ENCODE assay signal across 14 cellular contexts in genomic region chr1:11927866-11928592, GRCh38. TPM values are rescaled to one million over a fixed set of nuclear protein-coding genes. Genes with fewer than 3 reads are reported as not detected.
DNase-seq lines count a peak whose midpoint lies in the region; ATAC-seq and TF ChIP-seq lines count a peak whose summit lies in the region.
"Had no signal": no experiment of that assay in that cellular context is flagged by ENCODE, and none has a peak within 500 bp of the region (broad histone marks: within the 10 kb centered on the region; RNA-seq: fewer than 3 reads in every experiment).

No MANE protein-coding gene starts in this region.

- H3K4me3 ChIP-seq in ACC112 (ENCODE audit: low read depth, low read length) (no peak overlapping the region), HEK293 (ENCODE audit: low read depth, low read length) (no peak overlapping the region), right lobe of liver (no peak overlapping the region), upper lobe of left lung (no peak overlapping the region)

- POLR2A ChIA-PET in HEK293 (lab: Yijun Ruan, JAX), result interaction anchor here (2.9 kb wide), 1 partner anchor 19 kb away, joined by 23 read pairs; no protein-coding TSS in a partner anchor
- POLR2A ChIA-PET in activated B cell treated with CpG ODN at 0.5 μM for 24 hours (lab: Charles Lee), result interaction anchor here (0.6 to 10.6 kb wide), 2 partner anchors 19 to 225 kb away, joined by 4 to 184 read pairs; no protein-coding TSS in a partner anchor

- no peak for TF ChIP-seq EP300 in upper lobe of left lung (IDR thresholded peaks at IDR 0.05)

- H3K9me3 ChIP-seq in HEK293 (ENCODE audit: control insufficient read depth, insufficient read depth, low read depth, low read length), result no peaks in the 10 kb centered on the region
- H3K9me3 ChIP-seq in right lobe of liver, result no peaks in the 10 kb centered on the region
- H3K9me3 ChIP-seq in upper lobe of left lung, result no peaks in the 10 kb centered on the region
- H3K9me3 ChIP-seq: BE2C had no signal

- H3K27me3 ChIP-seq in ACC112 (ENCODE audit: insufficient read depth, low read length) (no peaks in the 10 kb centered on the region), right lobe of liver (no peaks in the 10 kb centered on the region), upper lobe of left lung (no peaks in the 10 kb centered on the region)
- H3K27me3 ChIP-seq: BE2C had no signal

- ATAC-seq in activated B cell treated with CpG ODN at 0.5 μM for 24 hours (ENCODE audit: low read depth), result no peak
- ATAC-seq in right lobe of liver, result peak; percentile 10 to 46 (median 27)
- ATAC-seq in upper lobe of left lung (ENCODE audit: low FRiP score in 2 of 2), result no peak
- no peak for ATAC-seq in stimulated activated naive CD8-positive, alpha-beta T cell treated with anti-CD3 and anti-CD28 coated beads, Interleukin-15, amount 100 ng/mL, for 72 hours

- H3K4me1 ChIP-seq in ACC112 (ENCODE audit: control insufficient read depth, insufficient read depth, low read length, unreplicated experiment) (peaks cover 36% of the 10 kb centered on the region), HEK293 (ENCODE audit: control insufficient read depth, insufficient read depth, low read length) (peaks cover 4% of the 10 kb centered on the region), right lobe of liver (peaks cover 0 to 67% (median 30%) of the 10 kb centered on the region in 4 donors), upper lobe of left lung (peaks cover 49 to 57% (median 54%) of the 10 kb centered on the region in 4 donors)
- H3K4me1 ChIP-seq: BE2C had no signal

- TF ChIP-seq CTCF in HEK293 (tag by site-specific recombination; IDR thresholded peaks at IDR 0.05), result no peak
- no peak for TF ChIP-seq CTCF in activated B cell treated with CpG ODN at 0.5 μM for 24 hours (IDR thresholded peaks at IDR 0.05)
- TF ChIP-seq CTCF in right lobe of liver (IDR thresholded peaks at IDR 0.05), result no peak
- no peak for TF ChIP-seq CTCF in upper lobe of left lung (IDR thresholded peaks at IDR 0.05)

- no peaks in the 10 kb centered on the region for H3K36me3 ChIP-seq in ACC112 (ENCODE audit: insufficient read depth, low read length)
- peaks cover 10 to 15% of the 10 kb centered on the region in 2 experiments; a peak in 2 of 3 replicates for H3K36me3 ChIP-seq in HEK293 (ENCODE audit: control insufficient read depth in 2 of 2, insufficient read depth in 1 of 2, low read length in 2 of 2)
- peaks cover 0 to 4% (median 2%) of the 10 kb centered on the region in 4 donors for H3K36me3 ChIP-seq in right lobe of liver
- peaks cover 0 to 8% (median 5%) of the 10 kb centered on the region in 4 donors for H3K36me3 ChIP-seq in upper lobe of left lung

- no peaks in the 10 kb centered on the region for H3K27me3 Mint-ChIP-seq in activated B cell treated with CpG ODN at 0.5 μM for 24 hours
- H3K27me3 Mint-ChIP-seq in stimulated activated naive CD8-positive, alpha-beta T cell treated with anti-CD3 and anti-CD28 coated beads, Interleukin-15, amount 100 ng/mL, for 72 hours, result no peaks in the 10 kb centered on the region

- CTCF ChIA-PET in HEK293 (lab: Yijun Ruan, JAX) (no interaction called here), activated B cell treated with CpG ODN at 0.5 μM for 24 hours (lab: Charles Lee) (no interaction called here)

- no peak for TF ChIP-seq POLR2A in right lobe of liver (IDR thresholded peaks at IDR 0.05)
- TF ChIP-seq POLR2A in upper lobe of left lung (IDR thresholded peaks at IDR 0.05), result no peak

- H3K4me1 Mint-ChIP-seq in activated B cell treated with CpG ODN at 0.5 μM for 24 hours, result peaks cover 32% of the 10 kb centered on the region
- peaks cover 34% of the 10 kb centered on the region for H3K4me1 Mint-ChIP-seq in stimulated activated naive CD8-positive, alpha-beta T cell treated with anti-CD3 and anti-CD28 coated beads, Interleukin-15, amount 100 ng/mL, for 72 hours

- peaks cover 25% of the 10 kb centered on the region for H3K79me2 ChIP-seq in ACC112 (ENCODE audit: control insufficient read depth, insufficient read depth, low read length, unreplicated experiment)

- no peak overlapping the region for H3K27ac Mint-ChIP-seq in activated B cell treated with CpG ODN at 0.5 μM for 24 hours
- H3K27ac Mint-ChIP-seq in stimulated activated naive CD8-positive, alpha-beta T cell treated with anti-CD3 and anti-CD28 coated beads, Interleukin-15, amount 100 ng/mL, for 72 hours, result no peak overlapping the region

- no peak overlapping the region for H3K27ac ChIP-seq in ACC112 (ENCODE audit: low read depth, low read length)
- H3K27ac ChIP-seq in HEK293 (ENCODE audit: extremely low read depth, low read depth, low read length), result no peak overlapping the region
- peak overlapping the region; percentile 27 to 76 (median 75) for H3K27ac ChIP-seq in right lobe of liver
- H3K27ac ChIP-seq in upper lobe of left lung, result no peak overlapping the region

- H3K4me3 Mint-ChIP-seq in activated B cell treated with CpG ODN at 0.5 μM for 24 hours, result peak overlapping the region; percentile 55
- H3K4me3 Mint-ChIP-seq in stimulated activated naive CD8-positive, alpha-beta T cell treated with anti-CD3 and anti-CD28 coated beads, Interleukin-15, amount 100 ng/mL, for 72 hours, result no peak overlapping the region

- WGBS in right lobe of liver (ENCODE audit: insufficient coverage, low coverage, low lambda C conversion rate, missing lambda C conversion rate), result 15% methylated on average over 5 of the region's 5 CpGs
- 51 to 55% methylated on average over 5 of the region's 5 CpGs for WGBS in upper lobe of left lung, 2 donors

- peak overlapping the region; percentile 83 for H2AFZ ChIP-seq in ACC112 (ENCODE audit: low read length, unreplicated experiment)

- no peaks in the 10 kb centered on the region for H3K9me3 Mint-ChIP-seq in activated B cell treated with CpG ODN at 0.5 μM for 24 hours
- H3K9me3 Mint-ChIP-seq in stimulated activated naive CD8-positive, alpha-beta T cell treated with anti-CD3 and anti-CD28 coated beads, Interleukin-15, amount 100 ng/mL, for 72 hours, result no peaks in the 10 kb centered on the region

- intact Hi-C loops in activated B cell treated with CpG ODN at 0.5 μM for 24 hours (cut with micrococcal nuclease), result no loop called here
- intact Hi-C loops in right lobe of liver (cut with DNase I), result no loop called here

- DNase-seq in activated B cell treated with CpG ODN at 0.5 μM for 24 hours (no peak), right lobe of liver (peak in 1 of 3 donors; percentile 78), HT-29 (ENCODE audit: low spot score) (no peak), NCI-H1930 (lab: John Stamatoyannopoulos, UW) (no peak), upper lobe of left lung (no peak)
- no peak for DNase-seq in stimulated activated naive CD8-positive, alpha-beta T cell treated with anti-CD3 and anti-CD28 coated beads, Interleukin-15, amount 100 ng/mL, for 72 hours
- DNase-seq: activated CD4-positive, alpha-beta T cell treated with anti-CD3 and anti-CD28 coated beads for 4 hours; activated gamma-delta T cell; BE2C; Kasumi-1; kidney; NCI-H2171 had no signal

- H3K36me3 Mint-ChIP-seq in activated B cell treated with CpG ODN at 0.5 μM for 24 hours (ENCODE audit: low read depth), result peaks cover 19% of the 10 kb centered on the region

TF ChIP-seq in HEK293, 187 proteins besides CTCF, POLR2A, EP300 and RAD21 (continues in another document):
- TF ChIP-seq ZNF473 (tag by site-specific recombination; IDR thresholded peaks at IDR 0.05) (no peak), ZNF155 (tag by site-specific recombination; IDR thresholded peaks at IDR 0.05) (no peak)
- TF ChIP-seq, protein P1, sequence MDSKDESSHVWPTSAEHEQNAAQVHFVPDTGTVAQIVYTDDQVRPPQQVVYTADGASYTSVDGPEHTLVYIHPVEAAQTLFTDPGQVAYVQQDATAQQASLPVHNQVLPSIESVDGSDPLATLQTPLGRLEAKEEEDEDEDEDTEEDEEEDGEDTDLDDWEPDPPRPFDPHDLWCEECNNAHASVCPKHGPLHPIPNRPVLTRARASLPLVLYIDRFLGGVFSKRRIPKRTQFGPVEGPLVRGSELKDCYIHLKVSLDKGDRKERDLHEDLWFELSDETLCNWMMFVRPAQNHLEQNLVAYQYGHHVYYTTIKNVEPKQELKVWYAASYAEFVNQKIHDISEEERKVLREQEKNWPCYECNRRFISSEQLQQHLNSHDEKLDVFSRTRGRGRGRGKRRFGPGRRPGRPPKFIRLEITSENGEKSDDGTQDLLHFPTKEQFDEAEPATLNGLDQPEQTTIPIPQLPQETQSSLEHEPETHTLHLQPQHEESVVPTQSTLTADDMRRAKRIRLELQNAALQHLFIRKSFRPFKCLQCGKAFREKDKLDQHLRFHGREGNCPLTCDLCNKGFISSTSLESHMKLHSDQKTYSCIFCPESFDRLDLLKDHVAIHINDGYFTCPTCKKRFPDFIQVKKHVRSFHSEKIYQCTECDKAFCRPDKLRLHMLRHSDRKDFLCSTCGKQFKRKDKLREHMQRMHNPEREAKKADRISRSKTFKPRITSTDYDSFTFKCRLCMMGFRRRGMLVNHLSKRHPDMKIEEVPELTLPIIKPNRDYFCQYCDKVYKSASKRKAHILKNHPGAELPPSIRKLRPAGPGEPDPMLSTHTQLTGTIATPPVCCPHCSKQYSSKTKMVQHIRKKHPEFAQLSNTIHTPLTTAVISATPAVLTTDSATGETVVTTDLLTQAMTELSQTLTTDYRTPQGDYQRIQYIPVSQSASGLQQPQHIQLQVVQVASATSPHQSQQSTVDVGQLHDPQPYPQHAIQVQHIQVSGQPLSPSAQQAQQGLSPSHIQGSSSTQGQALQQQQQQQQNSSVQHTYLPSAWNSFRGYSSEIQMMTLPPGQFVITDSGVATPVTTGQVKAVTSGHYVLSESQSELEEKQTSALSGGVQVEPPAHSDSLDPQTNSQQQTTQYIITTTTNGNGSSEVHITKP (tag by site-specific recombination; IDR thresholded peaks at IDR 0.05), result peak; percentile 50; the same call in 1 of the 2 replicates

RNA-seq across cellular contexts. Expression of gene KIAA2013, which starts 1.8 kb away (rescaled TPM):
- total RNA-seq in activated B cell treated with CpG ODN at 0.5 μM for 24 hours (34.8 and 37.4 TPM in 2 replicates), right lobe of liver (10 to 100 TPM; 33.5 to 75.1 (median 43.0) TPM), upper lobe of left lung (10 to 100 TPM; 42.6 to 94.2 (median 58.7) TPM)
- total RNA-seq in HT-29 (2014; rRNA removed; shearing (Covaris generic)), result 129 and 132 TPM in 2 replicates

RNA-seq across cellular contexts. Expression of gene PLOD1, which starts 6.5 kb away (rescaled TPM):
- total RNA-seq in activated B cell treated with CpG ODN at 0.5 μM for 24 hours, result 15.7 and 18.6 TPM in 2 replicates
- 100 to 1,000 TPM in 2 of 6 experiments, 10 to 100 TPM in 4; 70.2 to 119 (median 93.8) TPM for total RNA-seq in right lobe of liver
- 30.3 and 45.6 TPM in 2 replicates for total RNA-seq in HT-29 (2014; rRNA removed; shearing (Covaris generic))
- 10 to 100 TPM; 31.4 to 99.0 (median 52.8) TPM for total RNA-seq in upper lobe of left lung

RNA-seq across cellular contexts. Expression of gene MFN2, which starts 52.2 kb away (rescaled TPM):
- total RNA-seq in activated B cell treated with CpG ODN at 0.5 μM for 24 hours (46.5 and 54.1 TPM in 2 replicates), right lobe of liver (10 to 100 TPM; 46.2 to 64.0 (median 61.7) TPM), upper lobe of left lung (10 to 100 TPM; 40.9 to 80.6 (median 71.0) TPM)
- total RNA-seq in HT-29 (2014; rRNA removed; shearing (Covaris generic)), result 58.3 and 59.9 TPM in 2 replicates

Comparison
In these comparisons a context has a peak if more than half of its experiments do, and no peak if none do; other contexts are left out.
1. H3K27ac ChIP-seq: peak in right lobe of liver (3 of 3); none in ACC112 (single experiment), HEK293 (single experiment) and upper lobe of left lung (0 of 4).
2. ATAC-seq: peak in right lobe of liver (4 of 4); none in activated B cell treated with CpG ODN at 0.5 μM for 24 hours (single experiment), upper lobe of left lung (0 of 2) and stimulated activated naive CD8-positive, alpha-beta T cell treated with anti-CD3 and anti-CD28 coated beads, Interleukin-15, amount 100 ng/mL, for 72 hours (single experiment).